Comparison of ENCODE assay signal across 18 cellular contexts in genomic region chr14:102722646-102723045, GRCh38. TPM values are rescaled to one million over a fixed set of nuclear protein-coding genes. Genes with fewer than 3 reads are reported as not detected.
DNase-seq lines count a peak whose midpoint lies in the region; ATAC-seq and TF ChIP-seq lines count a peak whose summit lies in the region.
"Had no signal": no experiment of that assay in that cellular context is flagged by ENCODE, and none has a peak within 500 bp of the region (broad histone marks: within the 10 kb centered on the region; RNA-seq: fewer than 3 reads in every experiment).

No MANE protein-coding gene starts in this region.

- H3K27ac ChIP-seq in caudate nucleus (ENCODE audit: low read depth, low read length) (peak overlapping the region; percentile 4), neural progenitor cell (no peak overlapping the region), temporal lobe (ENCODE audit: low read depth, low read length) (peak overlapping the region; percentile 52)
- H3K27ac ChIP-seq: 22Rv1, BLaER1 had no signal

- no peak for TF ChIP-seq CTCF in neural progenitor cell (IDR thresholded peaks at IDR 0.05)

- DNase-seq in activated CD8-positive, alpha-beta memory T cell treated with anti-CD3 and anti-CD28 coated beads for 24 hours, result peak; percentile 9
- DNase-seq in activated CD8-positive, alpha-beta memory T cell treated with anti-CD3 and anti-CD28 coated beads, Interleukin-2, amount 50 U/mL, for 48 hours, result no peak
- DNase-seq in caudate nucleus (lab: John Stamatoyannopoulos, UW) (no peak), neural progenitor cell (ENCODE audit: low spot score) (no peak), NCI-H146 treated with DMSO at 0.1 percent for 48 hours (lab: John Stamatoyannopoulos, UW; ENCODE audit: unreplicated experiment) (no peak)
- DNase-seq: AML-193; Caco-2; CD8-positive, alpha-beta memory T cell; DND-41; GDM1; GOT3 had no signal

- peaks cover 3% of the 10 kb centered on the region for H3K27me3 Mint-ChIP-seq in neural progenitor cell (ENCODE audit: insufficient read depth, low read depth)
- H3K27me3 Mint-ChIP-seq: IgD-negative memory B cell had no signal

- no peak overlapping the region for H3K9ac ChIP-seq in neural progenitor cell
- H3K9ac ChIP-seq: BLaER1 had no signal

- H3K4me1 ChIP-seq in neural progenitor cell, result no peaks in the 10 kb centered on the region

- peak overlapping the region; percentile 21 for H3K27ac Mint-ChIP-seq in neural progenitor cell
- H3K27ac Mint-ChIP-seq: IgD-negative memory B cell had no signal

- peaks cover 5% of the 10 kb centered on the region for H4K20me1 ChIP-seq in neural progenitor cell (ENCODE audit: low read depth)

- peaks cover 14% of the 10 kb centered on the region for H3K36me3 ChIP-seq in neural progenitor cell

- ATAC-seq in HG03108 (IDR thresholded peaks at IDR 0.05; ENCODE audit: unreplicated experiment), result no peak
- no peak for ATAC-seq in HG02973 (IDR thresholded peaks at IDR 0.05; ENCODE audit: unreplicated experiment)

- H3K4me1 Mint-ChIP-seq in neural progenitor cell, result no peaks in the 10 kb centered on the region

- no peaks in the 10 kb centered on the region for H3K27me3 ChIP-seq in neural progenitor cell
- H3K27me3 ChIP-seq: BLaER1 had no signal

- no peak overlapping the region for H3K4me3 Mint-ChIP-seq in neural progenitor cell
- H3K4me3 Mint-ChIP-seq: CD8-positive, alpha-beta memory T cell; IgD-negative memory B cell had no signal

- H3K79me2 ChIP-seq in neural progenitor cell (ENCODE audit: low read depth), result no peaks in the 10 kb centered on the region

- H3K9me3 Mint-ChIP-seq in neural progenitor cell, result no peaks in the 10 kb centered on the region
- H3K9me3 Mint-ChIP-seq: CD8-positive, alpha-beta memory T cell; IgD-negative memory B cell had no signal

- no peak overlapping the region for H3K4me3 ChIP-seq in neural progenitor cell
- H3K4me3 ChIP-seq: BLaER1, HAP-1 had no signal

- H3K4me2 ChIP-seq in neural progenitor cell, result no peak overlapping the region
- H3K4me2 ChIP-seq: BLaER1 had no signal

- H3F3A ChIP-seq in neural progenitor cell (ENCODE audit: low read depth), result no peaks in the 10 kb centered on the region

- H3K9me3 ChIP-seq in neural progenitor cell (ENCODE audit: low read depth), result no peaks in the 10 kb centered on the region
- H3K9me3 ChIP-seq: BLaER1, Caco-2, HAP-1 had no signal

- no peak overlapping the region for H2AFZ ChIP-seq in neural progenitor cell (replicated peaks)

- H3K36me3 Mint-ChIP-seq in neural progenitor cell, result peaks cover 45% of the 10 kb centered on the region

RNA-seq across cellular contexts. Expression of gene TRAF3, which starts 54.6 kb away (rescaled TPM):
- total RNA-seq in neural progenitor cell (ENCODE audit: low replicate concordance) (15.7 and 18.1 TPM in 2 replicates), temporal lobe (11.1 TPM)
